Comparison of ENCODE assay signal across 1 cellular context in genomic region chr11:3197878-3198528, GRCh38.
TF ChIP-seq lines count a peak whose summit lies in the region.

No MANE protein-coding gene starts in this region.

TF ChIP-seq in H1, 55 proteins besides CTCF, POLR2A, EP300 and RAD21:
- no peak for TF ChIP-seq CBX8 (IDR thresholded peaks at IDR 0.05; ENCODE audit: borderline replicate concordance, low read depth, low read length)
- no peak for TF ChIP-seq SIN3A (conservative IDR thresholded peaks at IDR 0.05 in 1 of 2, IDR thresholded peaks at IDR 0.05 in 1 of 2; ENCODE audit: low read depth in 1 of 2, low read length in 2 of 2)
- TF ChIP-seq YY1 (IDR thresholded peaks at IDR 0.05; ENCODE audit: low read depth, low read length) = no peak
- no peak for TF ChIP-seq HDAC6 (IDR thresholded peaks at IDR 0.05; ENCODE audit: low read depth, low read length)
- TF ChIP-seq RFX5 (IDR thresholded peaks at IDR 0.05; ENCODE audit: borderline replicate concordance, low read depth, low read length) = no peak
- TF ChIP-seq POU5F1 (IDR thresholded peaks at IDR 0.05; ENCODE audit: low read depth, low read length) = no peak
- TF ChIP-seq ATF2 (IDR thresholded peaks at IDR 0.05; ENCODE audit: low read length) = no peak
- TF ChIP-seq TAF7 (optimal IDR thresholded peaks at IDR 0.05; ENCODE audit: borderline replicate concordance, low read depth, low read length) = no peak
- TF ChIP-seq CBX5 (IDR thresholded peaks at IDR 0.05; ENCODE audit: low read depth, low read length) = no peak
- no peak for TF ChIP-seq JUND (IDR thresholded peaks at IDR 0.05; ENCODE audit: low read length)
- no peak for TF ChIP-seq GABPA (IDR thresholded peaks at IDR 0.05; ENCODE audit: borderline replicate concordance, insufficient read depth, low read length)
- no peak for TF ChIP-seq PHF8 (conservative IDR thresholded peaks at IDR 0.05; ENCODE audit: low read depth, low read length)
- TF ChIP-seq JUN (IDR thresholded peaks at IDR 0.05; ENCODE audit: low read depth, low read length) = no peak
